ENCODE assay signal across 8 cellular contexts in genomic region chr14:91315844-91316267, GRCh38.
DNase-seq lines count a peak whose midpoint lies in the region; ATAC-seq and TF ChIP-seq lines count a peak whose summit lies in the region.

No MANE protein-coding gene starts in this region.

- H3K36me3 ChIP-seq in MM.1S (replicated peaks; ENCODE audit: insufficient read depth, low read length) (0 out of 2 replicates have a peak, but pooled peaks cover 3% of the 10 kb centered on the region), thyroid gland (no peaks in the 10 kb centered on the region)

- no peaks in the 10 kb centered on the region for H3K9me2 ChIP-seq in MM.1S (replicated peaks; ENCODE audit: insufficient read depth, low read length)

- H3K27ac ChIP-seq in MM.1S (ENCODE audit: low read length) (peak overlapping the region; percentile 93), thyroid gland (no peak overlapping the region)

- H3K9ac ChIP-seq in MM.1S (ENCODE audit: low read length): peak overlapping the region; percentile 23; the same call in 1 of the 2 replicates

- H3K4me1 ChIP-seq in MM.1S (ENCODE audit: low read length): peaks cover 42% of the 10 kb centered on the region
- H3K4me1 ChIP-seq in thyroid gland: peaks cover 8 to 13% of the 10 kb centered on the region in 2 donors

- no peaks in the 10 kb centered on the region for H4K20me1 ChIP-seq in MM.1S (ENCODE audit: insufficient read depth, low read length)

- H3K27me3 ChIP-seq in MM.1S (replicated peaks; ENCODE audit: insufficient read depth, low read length): no peaks in the 10 kb centered on the region
- H3K27me3 ChIP-seq in thyroid gland: no peaks in the 10 kb centered on the region

- peak; percentile 13 for DNase-seq in ELR (ENCODE audit: low read depth)
- DNase-seq in MM.1S: peak; percentile 73
- peak; percentile 62 for DNase-seq in activated T-cell treated with anti-CD3 and anti-CD28 coated beads for 4 hours
- peak; percentile 89 for DNase-seq in stimulated activated CD4-positive, alpha-beta T cell treated with anti-CD3 and anti-CD28 coated beads, Interleukin-15, amount 100 ng/mL, for 24 hours
- DNase-seq in thyroid gland: no peak
- no peak for DNase-seq in SHP77 treated with DMSO at 0.1 percent for 48 hours (lab: John Stamatoyannopoulos, UW)
- no peak for DNase-seq in HCEC 1CT

- TF ChIP-seq CTCF in MM.1S (IDR thresholded peaks at IDR 0.05; ENCODE audit: low read length) (no peak; the same call in 1 of the 2 replicates), thyroid gland (IDR thresholded peaks at IDR 0.05) (no peak)

- intact Hi-C loops in thyroid gland (cut with DNase I): no loop called here

- WGBS in thyroid gland, 2 donors: 78 to 83% methylated on average over 6 of the region's 6 CpGs

- H3F3A ChIP-seq in MM.1S (ENCODE audit: insufficient read depth, low read length): peaks cover 32% of the 10 kb centered on the region

- no peak overlapping the region for H2AFZ ChIP-seq in MM.1S (ENCODE audit: low read length)

- no peak for TF ChIP-seq POLR2A in thyroid gland (IDR thresholded peaks at IDR 0.05)

- H3K79me2 ChIP-seq in MM.1S (ENCODE audit: low read length): peaks cover 79% of the 10 kb centered on the region

- peak overlapping the region; percentile 67; the same call in 1 of the 2 replicates for H3K4me2 ChIP-seq in MM.1S (ENCODE audit: low read depth, low read length)

- H3K9me3 ChIP-seq in MM.1S (replicated peaks; ENCODE audit: insufficient read depth, low read length) (no peaks in the 10 kb centered on the region), thyroid gland (no peaks in the 10 kb centered on the region)

- no peak overlapping the region for H3K4me3 ChIP-seq in MM.1S (ENCODE audit: low read length)
- H3K4me3 ChIP-seq in thyroid gland (replicated peaks in 1 of 3): no peak overlapping the region

- peak; percentile 83 for ATAC-seq in GM21619 (IDR thresholded peaks at IDR 0.05; ENCODE audit: unreplicated experiment)

Comparison
In these comparisons a context has a peak if more than half of its experiments do, and no peak if none do; other contexts are left out.
1. DNase-seq: peak in ELR (single experiment), MM.1S (single experiment), activated T-cell treated with anti-CD3 and anti-CD28 coated beads for 4 hours (single experiment) and stimulated activated CD4-positive, alpha-beta T cell treated with anti-CD3 and anti-CD28 coated beads, Interleukin-15, amount 100 ng/mL, for 24 hours (single experiment); none in thyroid gland (0 of 2), SHP77 treated with DMSO at 0.1 percent for 48 hours (single experiment) and HCEC 1CT (single experiment).